In genomic region chr7:103405789-103406613, GRCh38 we compare ENCODE assay signal across 1 cellular context.
TF ChIP-seq lines count a peak whose summit lies in the region.
"Not testable (repeated sequence)": the region's sequence is repeated elsewhere in the genome, so short reads cannot be mapped to it uniquely, and the experiment has no call there.

No MANE protein-coding gene starts in this region.

TF ChIP-seq in HepG2, 621 proteins besides CTCF, POLR2A, EP300 and RAD21 (continued from another document):
- TF ChIP-seq ZNF281 (CRISPR knock-in tag; IDR thresholded peaks at IDR 0.05; ENCODE audit: borderline replicate concordance) (peak; percentile 95), GTF3A (CRISPR knock-in tag; conservative IDR thresholded peaks at IDR 0.05) (0 out of 2 replicates have a peak, but pooled peaks have one; percentile 53), MED1 (CRISPR knock-in tag; IDR thresholded peaks at IDR 0.05) (0 out of 2 replicates have a peak, but pooled peaks have one; percentile 25), SOX6 (CRISPR knock-in tag; IDR thresholded peaks at IDR 0.05) (peak; percentile 40; the same call in 1 of the 2 replicates), ZNF678 (CRISPR knock-in tag; IDR thresholded peaks at IDR 0.05) (0 out of 2 replicates have a peak, but pooled peaks have one; percentile 44), SALL1 (CRISPR knock-in tag; IDR thresholded peaks at IDR 0.05) (peak; percentile 39), HNF4A (CRISPR knock-in tag; IDR thresholded peaks at IDR 0.05) (0 out of 2 replicates have a peak, but pooled peaks have one; percentile 28), SP5 (CRISPR knock-in tag; IDR thresholded peaks at IDR 0.05; ENCODE audit: borderline replicate concordance, low read depth) (peak; percentile 57; the same call in 1 of the 2 replicates), UBTF (CRISPR knock-in tag; IDR thresholded peaks at IDR 0.05) (0 out of 2 replicates have a peak, but pooled peaks have one; percentile 30), TBX2 (CRISPR knock-in tag; IDR thresholded peaks at IDR 0.05; ENCODE audit: borderline replicate concordance) (peak; percentile 28; the same call in 1 of the 2 replicates), CAMTA2 (CRISPR knock-in tag; IDR thresholded peaks at IDR 0.05; ENCODE audit: borderline replicate concordance) (0 out of 2 replicates have a peak, but pooled peaks have one; percentile 9), ZBTB42 (CRISPR knock-in tag; IDR thresholded peaks at IDR 0.05) (0 out of 2 replicates have a peak, but pooled peaks have one; percentile 46), STAG1 (CRISPR knock-in tag; IDR thresholded peaks at IDR 0.05) (peak; percentile 12; the same call in 1 of the 2 replicates), ZNF570 (CRISPR knock-in tag; IDR thresholded peaks at IDR 0.05; ENCODE audit: borderline replicate concordance) (0 out of 2 replicates have a peak, but pooled peaks have one; percentile 17), RXRB (CRISPR knock-in tag; IDR thresholded peaks at IDR 0.05; ENCODE audit: borderline replicate concordance) (peak; percentile 33; the same call in 1 of the 2 replicates), ZNF362 (CRISPR knock-in tag; IDR thresholded peaks at IDR 0.05; ENCODE audit: borderline replicate concordance) (peak; percentile 59; the same call in 1 of the 2 replicates), ZNF235 (CRISPR knock-in tag; IDR thresholded peaks at IDR 0.05; ENCODE audit: borderline replicate concordance) (peak; percentile 46; the same call in 1 of the 2 replicates), TFAP4 (IDR thresholded peaks at IDR 0.05; ENCODE audit: borderline replicate concordance, low read depth) (peak; percentile 48; the same call in 1 of the 2 replicates), ZMYM4 (CRISPR knock-in tag; IDR thresholded peaks at IDR 0.05) (0 out of 2 replicates have a peak, but pooled peaks have one; percentile 41), SAP130 (CRISPR knock-in tag; IDR thresholded peaks at IDR 0.05; ENCODE audit: low read depth) (peak; percentile 63), FOXK1 (CRISPR knock-in tag; IDR thresholded peaks at IDR 0.05; ENCODE audit: borderline replicate concordance, low read depth) (peak; percentile 56; the same call in 1 of the 2 replicates), ZNF644 (CRISPR knock-in tag; IDR thresholded peaks at IDR 0.05; ENCODE audit: low read depth) (peak; percentile 70), SOX13 (CRISPR knock-in tag; conservative IDR thresholded peaks at IDR 0.05 in 1 of 2, IDR thresholded peaks at IDR 0.05 in 1 of 2) (0 out of 4 replicates have a peak, but pooled peaks of 1 of the 2 experiments have one; percentile 19), FOXA1 (CRISPR knock-in tag; IDR thresholded peaks at IDR 0.05) (peak; percentile 88), GABPA (CRISPR knock-in tag; IDR thresholded peaks at IDR 0.05; ENCODE audit: low read depth) (peak; percentile 35), ZNF510 (CRISPR knock-in tag; IDR thresholded peaks at IDR 0.05; ENCODE audit: low read depth) (peak; percentile 48; the same call in 1 of the 2 replicates)
- TF ChIP-seq SOX6 (IDR thresholded peaks at IDR 0.05); SOX13 (IDR thresholded peaks at IDR 0.05); FOXA1 (IDR thresholded peaks at IDR 0.05); GABPA (IDR thresholded peaks at IDR 0.05; ENCODE audit: low read depth, low read length): not testable (repeated sequence)
- TF ChIP-seq, protein P1, sequence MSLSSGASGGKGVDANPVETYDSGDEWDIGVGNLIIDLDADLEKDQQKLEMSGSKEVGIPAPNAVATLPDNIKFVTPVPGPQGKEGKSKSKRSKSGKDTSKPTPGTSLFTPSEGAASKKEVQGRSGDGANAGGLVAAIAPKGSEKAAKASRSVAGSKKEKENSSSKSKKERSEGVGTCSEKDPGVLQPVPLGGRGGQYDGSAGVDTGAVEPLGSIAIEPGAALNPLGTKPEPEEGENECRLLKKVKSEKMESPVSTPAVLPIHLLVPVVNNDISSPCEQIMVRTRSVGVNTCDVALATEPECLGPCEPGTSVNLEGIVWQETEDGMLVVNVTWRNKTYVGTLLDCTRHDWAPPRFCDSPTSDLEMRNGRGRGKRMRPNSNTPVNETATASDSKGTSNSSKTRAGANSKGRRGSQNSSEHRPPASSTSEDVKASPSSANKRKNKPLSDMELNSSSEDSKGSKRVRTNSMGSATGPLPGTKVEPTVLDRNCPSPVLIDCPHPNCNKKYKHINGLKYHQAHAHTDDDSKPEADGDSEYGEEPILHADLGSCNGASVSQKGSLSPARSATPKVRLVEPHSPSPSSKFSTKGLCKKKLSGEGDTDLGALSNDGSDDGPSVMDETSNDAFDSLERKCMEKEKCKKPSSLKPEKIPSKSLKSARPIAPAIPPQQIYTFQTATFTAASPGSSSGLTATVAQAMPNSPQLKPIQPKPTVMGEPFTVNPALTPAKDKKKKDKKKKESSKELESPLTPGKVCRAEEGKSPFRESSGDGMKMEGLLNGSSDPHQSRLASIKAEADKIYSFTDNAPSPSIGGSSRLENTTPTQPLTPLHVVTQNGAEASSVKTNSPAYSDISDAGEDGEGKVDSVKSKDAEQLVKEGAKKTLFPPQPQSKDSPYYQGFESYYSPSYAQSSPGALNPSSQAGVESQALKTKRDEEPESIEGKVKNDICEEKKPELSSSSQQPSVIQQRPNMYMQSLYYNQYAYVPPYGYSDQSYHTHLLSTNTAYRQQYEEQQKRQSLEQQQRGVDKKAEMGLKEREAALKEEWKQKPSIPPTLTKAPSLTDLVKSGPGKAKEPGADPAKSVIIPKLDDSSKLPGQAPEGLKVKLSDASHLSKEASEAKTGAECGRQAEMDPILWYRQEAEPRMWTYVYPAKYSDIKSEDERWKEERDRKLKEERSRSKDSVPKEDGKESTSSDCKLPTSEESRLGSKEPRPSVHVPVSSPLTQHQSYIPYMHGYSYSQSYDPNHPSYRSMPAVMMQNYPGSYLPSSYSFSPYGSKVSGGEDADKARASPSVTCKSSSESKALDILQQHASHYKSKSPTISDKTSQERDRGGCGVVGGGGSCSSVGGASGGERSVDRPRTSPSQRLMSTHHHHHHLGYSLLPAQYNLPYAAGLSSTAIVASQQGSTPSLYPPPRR (CRISPR knock-in tag; IDR thresholded peaks at IDR 0.05; ENCODE audit: borderline replicate concordance) = 0 out of 2 replicates have a peak, but pooled peaks have one; percentile 36
